10 cellular contexts compared by ENCODE assay signal in the genomic region with DNA sequence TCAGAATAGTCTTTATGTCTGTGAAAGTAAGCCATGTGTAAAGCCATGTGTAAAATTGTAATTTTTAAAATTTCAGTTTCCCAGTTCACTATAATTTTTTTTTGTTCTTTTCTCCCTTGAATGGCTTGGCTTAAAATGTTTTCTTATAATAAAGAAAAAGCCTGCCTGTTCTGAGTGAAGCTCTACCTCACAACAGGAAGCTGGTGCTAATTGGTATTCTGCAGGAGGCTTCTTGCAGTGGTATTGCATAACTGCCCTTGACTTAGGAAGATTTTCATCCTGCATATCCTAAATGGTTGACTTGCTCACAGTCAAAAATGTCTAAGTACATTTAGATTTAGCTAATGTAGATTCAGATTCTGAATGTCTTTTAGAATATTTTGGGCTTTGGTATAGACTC. TPM values are rescaled to one million over a fixed set of nuclear protein-coding genes. Genes with fewer than 3 reads are reported as not detected.
DNase-seq lines count a peak whose midpoint lies in the region; ATAC-seq and TF ChIP-seq lines count a peak whose summit lies in the region.
"Had no signal": no experiment of that assay in that cellular context is flagged by ENCODE, and none has a peak within 500 bp of the region (broad histone marks: within the 10 kb centered on the region; RNA-seq: fewer than 3 reads in every experiment).

No MANE protein-coding gene starts in this region.

- no peaks in the 10 kb centered on the region for H3K27me3 ChIP-seq in aorta (ENCODE audit: control insufficient read depth in 1 of 2, insufficient read depth in 2 of 2, low read length in 1 of 2)

- intact Hi-C loops in aorta (cut with DNase I), result no loop called here
- intact Hi-C loops in activated CD4-positive, alpha-beta T cell treated with anti-CD3 and anti-CD28 coated beads, Interleukin-2, amount 10 ng/mL, durations not matched to agents 24 days and 14 days (cut with micrococcal nuclease), result no loop called here

- DNase-seq in HCEC 1CT (peak; percentile 29), NCI-H69 (lab: John Stamatoyannopoulos, UW) (peak; percentile 38), cerebellum (ENCODE audit: low spot score) (peak; percentile 64), aorta (no peak), NCI-H510A treated with DMSO at 0.1 percent for 48 hours (lab: John Stamatoyannopoulos, UW) (no peak)
- DNase-seq in stimulated activated naive CD4-positive, alpha-beta T cell (lab: John Stamatoyannopoulos, UW), result no peak
- DNase-seq in activated CD4-positive, alpha-beta T cell treated with anti-CD3 and anti-CD28 coated beads, Interleukin-2, amount 10 ng/mL, durations not matched to agents 24 days and 14 days, result no peak
- DNase-seq: lower lobe of right lung, NCI-H345 had no signal

- no peak for ATAC-seq in aorta (ENCODE audit: low FRiP score)
- ATAC-seq: lower lobe of right lung had no signal

- no peak overlapping the region for H3K4me3 Mint-ChIP-seq in nephron
- no peak overlapping the region for H3K4me3 Mint-ChIP-seq in activated CD4-positive, alpha-beta T cell treated with anti-CD3 and anti-CD28 coated beads, Interleukin-2, amount 10 ng/mL, durations not matched to agents 24 days and 14 days

- H3K36me3 ChIP-seq in aorta (ENCODE audit: control insufficient read depth in 1 of 2, insufficient read depth in 2 of 2, low read length in 1 of 2), result peaks cover 12 to 14% of the 10 kb centered on the region in 2 donors

- peaks cover 14% of the 10 kb centered on the region for H3K4me1 Mint-ChIP-seq in nephron
- peaks cover 11% of the 10 kb centered on the region for H3K4me1 Mint-ChIP-seq in activated CD4-positive, alpha-beta T cell treated with anti-CD3 and anti-CD28 coated beads, Interleukin-2, amount 10 ng/mL, durations not matched to agents 24 days and 14 days

- H3K9me3 ChIP-seq in aorta (ENCODE audit: control insufficient read depth, low read length), result no peaks in the 10 kb centered on the region
- H3K9me3 ChIP-seq: lower lobe of right lung had no signal

- H3K4me1 ChIP-seq in aorta (ENCODE audit: control insufficient read depth in 1 of 2, insufficient read depth in 2 of 2, low read length in 2 of 2), result peaks cover 5% of the 10 kb centered on the region in 2 donors
- H3K4me1 ChIP-seq: lower lobe of right lung had no signal

- peaks cover 79% of the 10 kb centered on the region for H3K36me3 Mint-ChIP-seq in nephron (ENCODE audit: low read depth)
- peaks cover 64% of the 10 kb centered on the region for H3K36me3 Mint-ChIP-seq in activated CD4-positive, alpha-beta T cell treated with anti-CD3 and anti-CD28 coated beads, Interleukin-2, amount 10 ng/mL, durations not matched to agents 24 days and 14 days (ENCODE audit: low read depth)

- no peaks in the 10 kb centered on the region for H3K9me3 Mint-ChIP-seq in nephron
- H3K9me3 Mint-ChIP-seq in activated CD4-positive, alpha-beta T cell treated with anti-CD3 and anti-CD28 coated beads, Interleukin-2, amount 10 ng/mL, durations not matched to agents 24 days and 14 days, result no peaks in the 10 kb centered on the region

- H3K4me3 ChIP-seq in aorta (ENCODE audit: low read length in 2 of 2), result no peak overlapping the region
- H3K4me3 ChIP-seq: lower lobe of right lung had no signal

- no peak overlapping the region for H3K27ac ChIP-seq in aorta (ENCODE audit: low read depth in 1 of 2, low read length in 2 of 2)
- H3K27ac ChIP-seq: lower lobe of right lung had no signal

- TF ChIP-seq CTCF in nephron (IDR thresholded peaks at IDR 0.05; ENCODE audit: unreplicated experiment in 3 of 3), result no peak

- no peaks in the 10 kb centered on the region for H3K27me3 Mint-ChIP-seq in nephron (ENCODE audit: low read depth)
- H3K27me3 Mint-ChIP-seq in activated CD4-positive, alpha-beta T cell treated with anti-CD3 and anti-CD28 coated beads, Interleukin-2, amount 10 ng/mL, durations not matched to agents 24 days and 14 days, result no peaks in the 10 kb centered on the region

- peak overlapping the region in 2 of 3 experiments; percentile 20 to 44 for H3K27ac Mint-ChIP-seq in nephron
- no peak overlapping the region for H3K27ac Mint-ChIP-seq in activated CD4-positive, alpha-beta T cell treated with anti-CD3 and anti-CD28 coated beads, Interleukin-2, amount 10 ng/mL, durations not matched to agents 24 days and 14 days

RNA-seq across cellular contexts. Expression of a gene that starts 49.5 kb away (rescaled TPM):
- total RNA-seq in cerebellum (156 TPM), aorta (100 to 1,000 TPM; 231 to 285 TPM)
- 100 to 1,000 TPM in 1 of 2 donors, 10 to 100 TPM in 1; 41.3 to 104 TPM for polyA plus RNA-seq in aorta
- total RNA-seq in activated CD4-positive, alpha-beta T cell treated with anti-CD3 and anti-CD28 coated beads, Interleukin-2, amount 10 ng/mL, durations not matched to agents 24 days and 14 days, result 219 and 222 TPM in 2 replicates

Comparison
In these comparisons a context has a peak if more than half of its experiments do, and no peak if none do; other contexts are left out.
1. DNase-seq: peak in HCEC 1CT (single experiment), NCI-H69 (single experiment) and cerebellum (single experiment); none in aorta (0 of 2), stimulated activated naive CD4-positive, alpha-beta T cell (0 of 6), NCI-H510A treated with DMSO at 0.1 percent for 48 hours (single experiment) and activated CD4-positive, alpha-beta T cell treated with anti-CD3 and anti-CD28 coated beads, Interleukin-2, amount 10 ng/mL, durations not matched to agents 24 days and 14 days (single experiment).